13 cellular contexts compared by ENCODE assay signal in genomic region chr3:69532828-69533219, GRCh38.
DNase-seq lines count a peak whose midpoint lies in the region; ATAC-seq and TF ChIP-seq lines count a peak whose summit lies in the region.
"Had no signal": no experiment of that assay in that cellular context is flagged by ENCODE, and none has a peak within 500 bp of the region (broad histone marks: within the 10 kb centered on the region; RNA-seq: fewer than 3 reads in every experiment).

No MANE protein-coding gene starts in this region.

- POLR2A ChIA-PET in AG04450 (lab: Yijun Ruan, JAX) (no interaction called here), PC-3 (lab: Charles Lee; ENCODE audit: unreplicated experiment) (no interaction called here)

- H3K4me3 ChIP-seq in AG04450 (ENCODE audit: low read depth, low read length) (no peak overlapping the region), PC-3 (ENCODE audit: low read length) (no peak overlapping the region), neural cell (ENCODE audit: low read length) (no peak overlapping the region), thyroid gland (replicated peaks in 1 of 3) (no peak overlapping the region)
- H3K4me3 ChIP-seq: BLaER1 had no signal

- intact Hi-C loops in PC-3 (cut with micrococcal nuclease) (loop anchor here (5.0 kb wide), 1 partner anchor 134 kb away; no protein-coding TSS in a partner anchor), thyroid gland (cut with DNase I) (no loop called here)

- H3K9ac ChIP-seq in PC-3 (ENCODE audit: low read length) (no peak overlapping the region), neural cell (ENCODE audit: low read length) (no peak overlapping the region)
- H3K9ac ChIP-seq: BLaER1 had no signal

- H3K9me3 ChIP-seq in AG04450 (ENCODE audit: control insufficient read depth, insufficient read depth, low read length) (no peaks in the 10 kb centered on the region; the same call in 1 of the 2 replicates), PC-3 (ENCODE audit: low read length) (no peaks in the 10 kb centered on the region), neural cell (ENCODE audit: low read length) (no peaks in the 10 kb centered on the region), thyroid gland (no peaks in the 10 kb centered on the region)
- H3K9me3 ChIP-seq: BLaER1 had no signal

- TF ChIP-seq CTCF in AG04450 (IDR thresholded peaks at IDR 0.05; ENCODE audit: low read depth, low read length): no peak
- no peak for TF ChIP-seq CTCF in PC-3 (conservative IDR thresholded peaks at IDR 0.05; ENCODE audit: low read depth, low read length)
- TF ChIP-seq CTCF in neural cell (IDR thresholded peaks at IDR 0.05; ENCODE audit: poor library complexity, severe bottlenecking): no peak
- no peak for TF ChIP-seq CTCF in thyroid gland (IDR thresholded peaks at IDR 0.05)

- CTCF ChIA-PET in AG04450 (lab: Charles Lee): no interaction called here
- CTCF ChIA-PET in PC-3 (lab: Charles Lee): no interaction called here

- peaks cover 4% of the 10 kb centered on the region for H3K27me3 ChIP-seq in AG04450 (ENCODE audit: control insufficient read depth, insufficient read depth, low read length)
- H3K27me3 ChIP-seq in PC-3 (ENCODE audit: low read length): no peaks in the 10 kb centered on the region
- H3K27me3 ChIP-seq in neural cell (ENCODE audit: insufficient read depth, low read depth, low read length): no peaks in the 10 kb centered on the region
- H3K27me3 ChIP-seq in thyroid gland: no peaks in the 10 kb centered on the region
- H3K27me3 ChIP-seq: BLaER1 had no signal

- no peaks in the 10 kb centered on the region for H3F3A ChIP-seq in PC-3 (ENCODE audit: low read length, unreplicated experiment)
- no peaks in the 10 kb centered on the region for H3F3A ChIP-seq in neural cell (ENCODE audit: insufficient read depth, low read length, poor library complexity, severe bottlenecking)

- TF ChIP-seq EP300 in neural cell (conservative IDR thresholded peaks at IDR 0.05; ENCODE audit: poor library complexity, severe bottlenecking): peak; percentile 17

- 28 to 61% methylated on average over 2 of the region's 2 CpGs for WGBS in thyroid gland, 2 donors

- no peaks in the 10 kb centered on the region for H4K20me1 ChIP-seq in PC-3 (ENCODE audit: low read length)
- H4K20me1 ChIP-seq in neural cell (ENCODE audit: insufficient read depth): no peaks in the 10 kb centered on the region
- H4K20me1 ChIP-seq: BLaER1 had no signal

- H3K4me1 ChIP-seq in PC-3 (ENCODE audit: insufficient read depth, low read length) (no peaks in the 10 kb centered on the region), thyroid gland (peaks cover 89 to 91% of the 10 kb centered on the region in 2 donors)
- H3K4me1 ChIP-seq: BLaER1 had no signal

- no peak for TF ChIP-seq RAD21 in neural cell (conservative IDR thresholded peaks at IDR 0.05)

- H3K36me3 ChIP-seq in PC-3 (ENCODE audit: low read depth, low read length) (no peaks in the 10 kb centered on the region), neural cell (ENCODE audit: insufficient read depth, low read length) (no peaks in the 10 kb centered on the region), thyroid gland (no peaks in the 10 kb centered on the region)
- H3K36me3 ChIP-seq: BLaER1 had no signal

- H3K9me2 ChIP-seq in PC-3 (replicated peaks; ENCODE audit: low read length) (no peaks in the 10 kb centered on the region), neural cell (ENCODE audit: insufficient read depth, low read length) (no peaks in the 10 kb centered on the region)

- no peak for TF ChIP-seq POLR2A in thyroid gland (IDR thresholded peaks at IDR 0.05)

- H3K27ac ChIP-seq in AG04450 (ENCODE audit: low read depth, low read length) (peak overlapping the region; percentile 11), PC-3 (ENCODE audit: low read length) (no peak overlapping the region), neural cell (ENCODE audit: low read length) (no peak overlapping the region), thyroid gland (peak overlapping the region; percentile 72 to 85 (median 72))
- H3K27ac ChIP-seq: BLaER1 had no signal

- peak; percentile 61 for ATAC-seq in PC-3
- ATAC-seq: HCT116 had no signal

- no peak overlapping the region for H3K4me2 ChIP-seq in PC-3 (ENCODE audit: low read length)
- H3K4me2 ChIP-seq in neural cell (ENCODE audit: low read length): no peak overlapping the region
- H3K4me2 ChIP-seq: BLaER1 had no signal

- H2AFZ ChIP-seq in PC-3 (ENCODE audit: low read length) (no peak overlapping the region), neural cell (ENCODE audit: low read depth, low read length) (no peak overlapping the region)

- DNase-seq in AG04450 (ENCODE audit: low read depth, low spot score) (no peak), PC-3 (no peak), thyroid gland (no peak), NCI-H128 (lab: John Stamatoyannopoulos, UW; ENCODE audit: unreplicated experiment) (no peak), AG20443 (ENCODE audit: low spot score) (no peak)
- DNase-seq: CD4-positive, alpha-beta memory T cell; DMS153; DMS79; GDM1; GOT3 had no signal

- no peaks in the 10 kb centered on the region for H3K79me2 ChIP-seq in PC-3 (ENCODE audit: low read length)
- no peaks in the 10 kb centered on the region for H3K79me2 ChIP-seq in neural cell (replicated peaks; ENCODE audit: insufficient read depth, low read length)

- BruUV-seq in PC-3 (replicated peaks; lab: Mats Ljungman, UMichigan): no TSS peak

TF ChIP-seq in neural cell, 6 proteins besides CTCF, POLR2A, EP300 and RAD21:
- TF ChIP-seq POLR2AphosphoS5 (IDR thresholded peaks at IDR 0.05) (no peak), MXI1 (conservative IDR thresholded peaks at IDR 0.05; ENCODE audit: poor library complexity, severe bottlenecking) (no peak), TAF1 (IDR thresholded peaks at IDR 0.05; ENCODE audit: low read depth) (no peak), SMC3 (conservative IDR thresholded peaks at IDR 0.05; ENCODE audit: poor library complexity) (no peak), EZH2 (IDR thresholded peaks at IDR 0.05; ENCODE audit: borderline replicate concordance, insufficient read depth, low read length, poor library complexity, severe bottlenecking) (no peak)
- TF ChIP-seq, protein P1, sequence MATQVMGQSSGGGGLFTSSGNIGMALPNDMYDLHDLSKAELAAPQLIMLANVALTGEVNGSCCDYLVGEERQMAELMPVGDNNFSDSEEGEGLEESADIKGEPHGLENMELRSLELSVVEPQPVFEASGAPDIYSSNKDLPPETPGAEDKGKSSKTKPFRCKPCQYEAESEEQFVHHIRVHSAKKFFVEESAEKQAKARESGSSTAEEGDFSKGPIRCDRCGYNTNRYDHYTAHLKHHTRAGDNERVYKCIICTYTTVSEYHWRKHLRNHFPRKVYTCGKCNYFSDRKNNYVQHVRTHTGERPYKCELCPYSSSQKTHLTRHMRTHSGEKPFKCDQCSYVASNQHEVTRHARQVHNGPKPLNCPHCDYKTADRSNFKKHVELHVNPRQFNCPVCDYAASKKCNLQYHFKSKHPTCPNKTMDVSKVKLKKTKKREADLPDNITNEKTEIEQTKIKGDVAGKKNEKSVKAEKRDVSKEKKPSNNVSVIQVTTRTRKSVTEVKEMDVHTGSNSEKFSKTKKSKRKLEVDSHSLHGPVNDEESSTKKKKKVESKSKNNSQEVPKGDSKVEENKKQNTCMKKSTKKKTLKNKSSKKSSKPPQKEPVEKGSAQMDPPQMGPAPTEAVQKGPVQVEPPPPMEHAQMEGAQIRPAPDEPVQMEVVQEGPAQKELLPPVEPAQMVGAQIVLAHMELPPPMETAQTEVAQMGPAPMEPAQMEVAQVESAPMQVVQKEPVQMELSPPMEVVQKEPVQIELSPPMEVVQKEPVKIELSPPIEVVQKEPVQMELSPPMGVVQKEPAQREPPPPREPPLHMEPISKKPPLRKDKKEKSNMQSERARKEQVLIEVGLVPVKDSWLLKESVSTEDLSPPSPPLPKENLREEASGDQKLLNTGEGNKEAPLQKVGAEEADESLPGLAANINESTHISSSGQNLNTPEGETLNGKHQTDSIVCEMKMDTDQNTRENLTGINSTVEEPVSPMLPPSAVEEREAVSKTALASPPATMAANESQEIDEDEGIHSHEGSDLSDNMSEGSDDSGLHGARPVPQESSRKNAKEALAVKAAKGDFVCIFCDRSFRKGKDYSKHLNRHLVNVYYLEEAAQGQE (IDR thresholded peaks at IDR 0.05; ENCODE audit: borderline replicate concordance): no peak
TF ChIP-seq in neural cell: peak in this region for 0.

Comparison
In these comparisons a context has a peak if more than half of its experiments do, and no peak if none do; other contexts are left out.
1. H3K27ac ChIP-seq: peak in AG04450 (single experiment) and thyroid gland (3 of 3); none in PC-3 (single experiment) and neural cell (single experiment).